In the genomic region with DNA sequence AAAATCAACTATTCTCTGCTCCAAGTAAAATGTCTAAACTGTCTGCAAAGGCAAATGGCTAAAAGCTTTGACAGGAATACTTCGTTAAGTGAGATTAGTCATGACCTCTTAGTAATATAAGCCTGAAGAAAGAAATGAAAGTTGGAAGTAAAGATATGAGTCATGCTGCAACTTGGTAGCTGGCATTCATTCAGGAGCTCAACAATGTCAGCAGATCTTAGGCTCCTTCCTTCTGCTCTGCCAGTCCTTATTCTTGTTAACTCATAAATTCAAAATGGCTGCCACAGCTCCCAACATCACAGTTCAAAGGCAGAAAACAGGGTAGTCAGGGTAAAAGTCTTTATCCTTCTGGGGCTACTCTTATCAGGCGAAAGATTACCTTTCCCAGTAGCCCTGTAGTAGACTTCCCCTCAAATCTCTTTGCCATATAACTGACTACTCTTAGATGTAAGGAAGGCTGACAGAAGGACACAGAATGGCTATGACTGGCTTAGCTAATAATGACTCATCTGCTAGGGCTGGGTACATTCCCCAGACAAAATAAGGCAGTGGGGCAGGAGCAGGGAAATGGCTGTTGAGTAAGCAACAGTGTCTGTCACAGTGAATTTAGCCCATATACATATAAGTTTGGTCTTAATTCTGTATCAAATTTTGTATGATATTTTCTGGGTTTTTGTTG, we compare ENCODE assay signal across 8 cellular contexts. TPM values are rescaled to one million over a fixed set of nuclear protein-coding genes. Genes with fewer than 3 reads are reported as not detected.
DNase-seq lines count a peak whose midpoint lies in the region; ATAC-seq and TF ChIP-seq lines count a peak whose summit lies in the region.

No MANE protein-coding gene starts in this region.

- no peak overlapping the region for H3K4me3 Mint-ChIP-seq in effector memory CD8-positive, alpha-beta T cell

- peaks cover 0 to 2% of the 10 kb centered on the region in 2 donors for H3K4me1 Mint-ChIP-seq in effector memory CD8-positive, alpha-beta T cell (ENCODE audit: low read depth in 2 of 2)

- no peak for TF ChIP-seq CTCF in epithelial cell of proximal tubule (conservative IDR thresholded peaks at IDR 0.05; ENCODE audit: low read depth, low read length)

- no peaks in the 10 kb centered on the region for H3K27me3 Mint-ChIP-seq in effector memory CD8-positive, alpha-beta T cell

- H3K27ac Mint-ChIP-seq in effector memory CD8-positive, alpha-beta T cell = no peak overlapping the region

- no peak overlapping the region for H3K4me3 ChIP-seq in epithelial cell of proximal tubule (ENCODE audit: low read depth, low read length)

- peak; percentile 82 for ATAC-seq in GM19043 (IDR thresholded peaks at IDR 0.05; ENCODE audit: low read depth, unreplicated experiment)
- ATAC-seq in HG03108 (IDR thresholded peaks at IDR 0.05; ENCODE audit: unreplicated experiment) = peak; percentile 84
- ATAC-seq in effector memory CD8-positive, alpha-beta T cell (replicated peaks) = no peak

- H3K9me3 Mint-ChIP-seq in effector memory CD8-positive, alpha-beta T cell = no peaks in the 10 kb centered on the region

- DNase-seq in Ammon's horn (ENCODE audit: low spot score) (peak; percentile 49), SIG-M5 (lab: John Stamatoyannopoulos, UW) (peak; percentile 82), epithelial cell of proximal tubule (ENCODE audit: low read depth) (peak; percentile 94), pons (ENCODE audit: low spot score) (peak; percentile 68), anterior cingulate cortex (lab: John Stamatoyannopoulos, UW) (no peak)
- DNase-seq in effector memory CD8-positive, alpha-beta T cell = no peak

- no peaks in the 10 kb centered on the region for H3K36me3 Mint-ChIP-seq in effector memory CD8-positive, alpha-beta T cell (ENCODE audit: insufficient read depth)

RNA-seq across cellular contexts. Expression of gene C6orf62, which starts 24.4 kb away (rescaled TPM):
- total RNA-seq in epithelial cell of proximal tubule = 45.2 and 64.7 TPM in 2 replicates

RNA-seq across cellular contexts. Expression of gene GMNN, which starts 31.3 kb away (rescaled TPM):
- total RNA-seq in epithelial cell of proximal tubule = 65.3 and 88.4 TPM in 2 replicates

RNA-seq across cellular contexts. Expression of gene ARMH2, which starts 55.3 kb away (rescaled TPM):
- total RNA-seq in epithelial cell of proximal tubule = not detected in 2 replicates

Comparison
In these comparisons a context has a peak if more than half of its experiments do, and no peak if none do; other contexts are left out.
1. DNase-seq: peak in Ammon's horn (single experiment), SIG-M5 (single experiment), epithelial cell of proximal tubule (single experiment) and pons (single experiment); none in effector memory CD8-positive, alpha-beta T cell (0 of 3) and anterior cingulate cortex (0 of 58).